ENCODE assay signal across 29 cellular contexts in the genomic region with DNA sequence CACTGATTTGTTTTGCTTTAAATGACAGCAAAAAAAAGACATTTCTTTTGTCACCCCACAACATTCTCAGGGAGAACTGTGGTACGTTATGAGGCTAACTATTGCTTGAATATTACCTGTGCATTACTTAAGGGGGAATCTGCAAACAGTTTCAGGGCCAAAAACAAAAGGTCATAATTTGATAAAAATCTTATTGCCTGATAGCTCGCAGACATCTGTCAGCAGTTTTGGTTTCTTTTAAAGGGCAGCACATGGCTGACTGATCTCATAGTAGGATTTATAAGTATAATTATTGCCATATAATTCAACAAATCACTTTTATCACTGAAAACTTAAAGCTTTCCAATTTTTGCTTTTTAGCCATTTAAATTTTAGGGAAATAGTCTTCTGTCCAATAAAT.
"Had no signal": no experiment of that assay in that cellular context is flagged by ENCODE, and none has a peak within 500 bp of the region (broad histone marks: within the 10 kb centered on the region; RNA-seq: fewer than 3 reads in every experiment).

No MANE protein-coding gene starts in this region.

- H3K36me3 ChIP-seq: colonic mucosa, esophagus squamous epithelium, gastroesophageal sphincter, WERI-Rb-1 had no signal

- H3K4me3 ChIP-seq: body of pancreas, colonic mucosa, esophagus squamous epithelium, gastroesophageal sphincter had no signal

- ATAC-seq: activated CD4-positive, CD25-positive, alpha-beta regulatory T cell treated with anti-CD3 and anti-CD28 coated beads, Interleukin-2, amount 50 U/mL, for 24 hours; activated CD8-positive, alpha-beta T cell treated with anti-CD3 and anti-CD28 coated beads for 36 hours; activated T-cell treated with anti-CD3 and anti-CD28 coated beads, Interleukin-2, amount 50 U/mL, for 4 hours; activated T-helper 17 cell treated with anti-CD3 and anti-CD28 coated beads, Interleukin-2, amount 50 U/mL, for 72 hours; body of pancreas; gastroesophageal sphincter; T-helper 17 cell had no signal

- H3K4me1 ChIP-seq: body of pancreas, colonic mucosa, gastroesophageal sphincter had no signal

- H3K27ac ChIP-seq: body of pancreas, colonic mucosa, epithelial cell of prostate, esophagus squamous epithelium, gastroesophageal sphincter, WERI-Rb-1 had no signal

- DNase-seq: activated B cell treated with CpG ODN at 0.5 μM for 24 hours; activated CD4-positive, alpha-beta T cell treated with anti-CD3 and anti-CD28 coated beads for 48 hours; activated CD4-positive, alpha-beta T cell treated with anti-CD3 and anti-CD28 coated beads, Interleukin-2, amount 50 U/mL, for 1 hour; activated CD4-positive, alpha-beta T cell treated with anti-CD3 and anti-CD28 coated beads, Interleukin-2, amount 50 U/mL, for 48 hours; activated CD8-positive, alpha-beta memory T cell treated with anti-CD3 and anti-CD28 coated beads for 24 hours; activated CD8-positive, alpha-beta T cell treated with anti-CD3 and anti-CD28 coated beads for 36 hours; activated effector memory CD4-positive, alpha-beta T cell treated with Interleukin-2 at 50 U/mL for 16 hours; activated gamma-delta T cell treated with Interleukin-2 at 50 U/mL for 16 hours; activated naive CD4-positive, alpha-beta T cell treated with anti-CD3 and anti-CD28 coated beads, Interleukin-2, amount 50 U/mL, for 16 hours; activated naive CD4-positive, alpha-beta T cell treated with Interleukin-2 at 50 U/mL for 16 hours; activated T-cell treated with anti-CD3 and anti-CD28 coated beads, Interleukin-2, amount 50 U/mL, for 4 hours; amniotic stem cell; aorta; body of pancreas; central memory CD4-positive, alpha-beta T cell; cerebellar nuclear complex; colonic mucosa; effector CD8-positive, alpha-beta T cell; esophagus squamous epithelium; foreskin melanocyte; head of caudate nucleus; T-helper 1 cell; T-helper 17 cell; T1000; WERI-Rb-1 had no signal

- H3K9me3 ChIP-seq: body of pancreas, colonic mucosa, esophagus squamous epithelium, gastroesophageal sphincter had no signal

- H3K27me3 ChIP-seq: body of pancreas, colonic mucosa, esophagus squamous epithelium, gastroesophageal sphincter had no signal
